ENCODE assay signal across 8 cellular contexts in genomic region chr7:43583424-43584199, GRCh38. TPM values are rescaled to one million over a fixed set of nuclear protein-coding genes. Genes with fewer than 3 reads are reported as not detected.
DNase-seq lines count a peak whose midpoint lies in the region; ATAC-seq lines count a peak whose summit lies in the region.

No MANE protein-coding gene starts in this region.

- H3K27ac ChIP-seq in ectodermal cell (ENCODE audit: insufficient read depth, low read depth, low read length, poor library complexity, severe bottlenecking): peak overlapping the region; percentile 3

- peaks cover 17% of the 10 kb centered on the region for H3K27me3 ChIP-seq in ectodermal cell (ENCODE audit: control insufficient read depth, insufficient read depth, low read length, poor library complexity, severe bottlenecking)

- DNase-seq in NCI-H187 (lab: John Stamatoyannopoulos, UW) (peak; percentile 15 to 38), NCI-H187 treated with DMSO at 0.1 percent for 48 hours (lab: John Stamatoyannopoulos, UW) (no peak), NCI-H2171 (lab: John Stamatoyannopoulos, UW) (peak; percentile 40), medulla oblongata (ENCODE audit: extremely low spot score) (peak; percentile 66)
- DNase-seq in activated CD4-positive, alpha-beta T cell treated with anti-CD3 and anti-CD28 coated beads, Interleukin-2, amount 50 U/mL, for 1 hour: peak; percentile 60
- DNase-seq in stimulated activated CD8-positive, alpha-beta memory T cell treated with anti-CD3 and anti-CD28 coated beads, Interleukin-12 subunit alpha, Interleukin-12 subunit beta, amount 100 ng/mL, for 1 hour (ENCODE audit: low read depth): peak; percentile 42

- H3K4me1 ChIP-seq in ectodermal cell (ENCODE audit: control insufficient read depth, insufficient read depth, low read length): peaks cover 3% of the 10 kb centered on the region

- H3K9me3 ChIP-seq in ectodermal cell (ENCODE audit: control insufficient read depth, low read length): no peaks in the 10 kb centered on the region

- peak overlapping the region; percentile 53 for H3K4me3 ChIP-seq in ectodermal cell (ENCODE audit: insufficient read depth, low read depth, low read length)

- WGBS in ectodermal cell, 2 experiments: 1% methylated on average over 61 to 66 of the region's 66 CpGs

- ATAC-seq in HG02870 (IDR thresholded peaks at IDR 0.05; ENCODE audit: unreplicated experiment): peak; percentile 19

- H3K36me3 ChIP-seq in ectodermal cell (ENCODE audit: control insufficient read depth, insufficient read depth, low read length): no peaks in the 10 kb centered on the region

RNA-seq across cellular contexts. Expression of gene STK17A, which starts 0.7 kb away (rescaled TPM):
- 8.2 TPM for polyA plus RNA-seq in ectodermal cell (2013, experiment 1 of 4)
- 7.2 TPM for polyA plus RNA-seq in ectodermal cell (2013, experiment 2 of 4)
- polyA plus RNA-seq in ectodermal cell (2013, experiment 3 of 4): 5.5 TPM
- 6.7 TPM for polyA plus RNA-seq in ectodermal cell (2013, experiment 4 of 4)
